In the genomic region with DNA sequence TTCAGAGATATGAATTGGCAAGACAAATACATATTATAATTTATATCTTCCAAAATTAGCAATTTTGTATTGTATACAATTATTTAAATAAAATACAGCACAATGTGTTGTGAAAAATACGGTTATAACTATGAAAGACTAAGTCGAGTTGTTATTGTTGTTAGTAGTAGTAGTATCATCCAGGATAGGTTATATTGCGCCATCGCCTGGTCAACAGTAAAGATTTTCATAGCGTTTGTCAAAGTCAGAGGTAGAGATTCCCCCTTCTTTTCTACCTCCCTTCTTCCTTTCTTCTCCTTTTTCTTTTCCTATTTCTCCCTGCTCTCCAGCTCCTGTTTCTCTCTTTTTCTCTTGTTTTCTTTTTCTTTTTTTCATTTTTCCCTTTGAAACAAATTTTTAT, we compare ENCODE assay signal across 14 cellular contexts.
A peak's percentile ranks its signal among the peaks of the same experiment; 100 is the strongest.
DNase-seq lines count a peak whose midpoint lies in the region; ATAC-seq and TF ChIP-seq lines count a peak whose summit lies in the region.
"Had no signal": no experiment of that assay in that cellular context is flagged by ENCODE, and none has a peak within 500 bp of the region (broad histone marks: within the 10 kb centered on the region; RNA-seq: fewer than 3 reads in every experiment).

No MANE protein-coding gene starts in this region.

- H3K4me2 ChIP-seq in OCI-LY1 (ENCODE audit: low read length) (no peak overlapping the region), smooth muscle cell (no peak overlapping the region)

- H3K79me2 ChIP-seq in OCI-LY1 (ENCODE audit: insufficient read depth, low read length), result no peaks in the 10 kb centered on the region
- H3K79me2 ChIP-seq in smooth muscle cell (ENCODE audit: low read depth), result no peaks in the 10 kb centered on the region

- H3K27me3 ChIP-seq in OCI-LY1 (ENCODE audit: insufficient read depth, low read length) (no peaks in the 10 kb centered on the region), smooth muscle cell (ENCODE audit: low read depth) (no peaks in the 10 kb centered on the region)
- H3K27me3 ChIP-seq: adrenal gland had no signal

- H3K36me3 ChIP-seq in OCI-LY1 (ENCODE audit: insufficient read depth, low read length) (no peaks in the 10 kb centered on the region), smooth muscle cell (ENCODE audit: low read depth) (no peaks in the 10 kb centered on the region)
- H3K36me3 ChIP-seq: adrenal gland had no signal

- H3K4me1 ChIP-seq in OCI-LY1 (ENCODE audit: insufficient read depth, low read length, severe bottlenecking) (no peaks in the 10 kb centered on the region), smooth muscle cell (ENCODE audit: low read depth) (no peaks in the 10 kb centered on the region)
- H3K4me1 ChIP-seq: adrenal gland had no signal

- no peaks in the 10 kb centered on the region for H3F3A ChIP-seq in OCI-LY1 (ENCODE audit: insufficient read depth, low read length)
- no peaks in the 10 kb centered on the region for H3F3A ChIP-seq in smooth muscle cell (ENCODE audit: low read depth)

- no peak for ATAC-seq in HG03095 (IDR thresholded peaks at IDR 0.05; ENCODE audit: unreplicated experiment)
- ATAC-seq: HCT116; stimulated activated naive B cell treated with anti-CD40 and anti-IgM and Interleukin-4, amounts not matched to agents 10 μg/mL and 1 μg/mL and 100 μg/mL, for 72 hours had no signal

- H4K20me1 ChIP-seq in OCI-LY1 (ENCODE audit: insufficient read depth, low read length) (no peaks in the 10 kb centered on the region), smooth muscle cell (ENCODE audit: low read depth) (no peaks in the 10 kb centered on the region)

- H3K9me3 ChIP-seq in OCI-LY1 (ENCODE audit: low read length) (no peaks in the 10 kb centered on the region), smooth muscle cell (replicated peaks; ENCODE audit: low read depth) (peaks cover 6% of the 10 kb centered on the region)
- H3K9me3 ChIP-seq: adrenal gland had no signal

- H3K9ac ChIP-seq in OCI-LY1 (ENCODE audit: low read length) (no peak overlapping the region), smooth muscle cell (ENCODE audit: low read depth) (no peak overlapping the region)

- no peak overlapping the region for H3K27ac ChIP-seq in OCI-LY1 (ENCODE audit: low read depth, low read length, poor library complexity, severe bottlenecking)
- H3K27ac ChIP-seq in smooth muscle cell (ENCODE audit: low read depth), result no peak overlapping the region
- H3K27ac ChIP-seq: adrenal gland had no signal

- TF ChIP-seq CTCF in OCI-LY1 (IDR thresholded peaks at IDR 0.05; ENCODE audit: low read length) (peak; percentile 35), epithelial cell of proximal tubule (conservative IDR thresholded peaks at IDR 0.05; ENCODE audit: low read depth, low read length) (peak; percentile 10), smooth muscle cell (IDR thresholded peaks at IDR 0.05; ENCODE audit: borderline replicate concordance, insufficient read depth, poor library complexity, severe bottlenecking) (peak; percentile 30)

- H2AFZ ChIP-seq in OCI-LY1 (ENCODE audit: low read length) (no peak overlapping the region), smooth muscle cell (ENCODE audit: low read depth) (peak overlapping the region; percentile 54)

- DNase-seq in SIG-M5 treated with dmso at 0.1 percent for 504 hours (lab: John Stamatoyannopoulos, UW; ENCODE audit: unreplicated experiment), result peak; percentile 2
- no peak for DNase-seq in SIG-M5 (lab: John Stamatoyannopoulos, UW)
- DNase-seq in epithelial cell of proximal tubule (ENCODE audit: low read depth), result no peak
- no peak for DNase-seq in smooth muscle cell (lab: John Stamatoyannopoulos, UW; ENCODE audit: unreplicated experiment)
- DNase-seq in NCI-H2196 (lab: John Stamatoyannopoulos, UW; ENCODE audit: unreplicated experiment), result no peak
- no peak for DNase-seq in NCI-H2107 treated with DMSO at 0.1 percent for 48 hours (lab: John Stamatoyannopoulos, UW; ENCODE audit: unreplicated experiment)
- DNase-seq: activated CD8-positive, alpha-beta memory T cell treated with anti-CD3 and anti-CD28 coated beads, Interleukin-2, amount 50 U/mL, for 48 hours; adrenal gland; kidney; MV-4-11; stimulated activated naive B cell treated with anti-CD40 and anti-IgM and Interleukin-4, amounts not matched to agents 10 μg/mL and 1 μg/mL and 100 μg/mL, for 72 hours had no signal

- WGBS in smooth muscle cell (ENCODE audit: low lambda C conversion rate), result 18% methylated on average over 5 of the region's 5 CpGs

- no peaks in the 10 kb centered on the region for H3K9me2 ChIP-seq in OCI-LY1 (ENCODE audit: low read depth, low read length)

- no peak overlapping the region for H3K4me3 ChIP-seq in OCI-LY1 (ENCODE audit: low read depth, low read length, poor library complexity, severe bottlenecking)
- no peak overlapping the region for H3K4me3 ChIP-seq in epithelial cell of proximal tubule (ENCODE audit: low read depth, low read length)
- H3K4me3 ChIP-seq in smooth muscle cell, result no peak overlapping the region
- H3K4me3 ChIP-seq: adrenal gland had no signal
